ENCODE assay signal across 8 cellular contexts in the genomic region with DNA sequence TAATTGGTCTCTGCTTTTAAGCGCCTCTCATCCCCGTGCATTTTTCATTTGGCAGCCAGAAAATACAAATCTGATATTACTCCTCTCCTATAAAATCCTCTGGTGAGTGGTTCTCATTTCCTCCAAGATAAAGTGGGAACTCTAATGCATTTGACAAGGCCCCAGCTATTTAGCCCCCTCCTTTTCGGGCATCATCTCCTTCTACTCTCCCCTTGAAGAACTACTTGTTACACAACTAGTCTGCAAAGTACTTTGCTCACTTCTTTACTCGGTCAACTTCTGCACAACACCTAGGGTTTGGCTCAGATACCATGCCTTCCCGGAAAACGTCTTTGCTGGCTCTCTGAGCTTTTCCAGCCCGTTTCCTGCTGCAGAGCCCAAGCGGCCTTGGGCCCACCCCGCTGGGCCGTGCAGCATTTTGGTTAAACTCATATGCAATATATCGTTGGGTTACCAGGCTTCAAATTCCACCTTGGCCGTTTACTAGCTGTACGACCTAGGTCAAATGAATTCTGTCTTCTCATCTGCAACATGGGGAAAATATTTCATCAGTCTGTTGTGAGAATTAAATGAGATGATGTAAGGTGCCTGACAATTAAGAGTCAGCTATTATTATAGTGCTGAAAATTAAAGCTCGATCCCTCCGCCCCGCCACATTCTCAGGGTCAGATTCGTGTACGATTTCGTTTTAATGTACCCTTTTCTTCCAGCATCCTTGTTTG. TPM values are rescaled to one million over a fixed set of nuclear protein-coding genes. Genes with fewer than 3 reads are reported as not detected.
DNase-seq lines count a peak whose midpoint lies in the region; ATAC-seq, FAIRE-seq and TF ChIP-seq lines count a peak whose summit lies in the region.

No MANE protein-coding gene starts in this region.

- intact Hi-C loops in kidney (cut with DNase I), result loop anchor here (5.0 kb wide), 1 partner anchor 41 kb away; no protein-coding TSS in a partner anchor

- peak overlapping the region; percentile 97 for H3K27ac ChIP-seq in kidney (ENCODE audit: low read depth in 2 of 2, low read length in 2 of 2)
- H3K27ac ChIP-seq in thymus (ENCODE audit: low read depth), result peak overlapping the region; percentile 93

- H3K9me3 ChIP-seq in kidney (ENCODE audit: control insufficient read depth in 1 of 2, low read length in 2 of 2) (no peaks in the 10 kb centered on the region), thymus (ENCODE audit: control insufficient read depth) (no peaks in the 10 kb centered on the region)

- H3K27ac Mint-ChIP-seq in activated CD8-positive, alpha-beta memory T cell treated with anti-CD3 and anti-CD28 coated beads, Interleukin-2, amount 10 ng/mL, durations not matched to agents 7 days and 5 days, result peak overlapping the region; percentile 93
- H3K27ac Mint-ChIP-seq in activated naive CD4-positive, alpha-beta T cell treated with anti-CD3 and anti-CD28 coated beads, Interleukin-2, amount 50 U/mL, for 24 hours, result peak overlapping the region; percentile 100

- CTCF ChIA-PET in activated CD8-positive, alpha-beta memory T cell treated with anti-CD3 and anti-CD28 coated beads, Interleukin-2, amount 10 ng/mL, durations not matched to agents 7 days and 5 days (lab: Charles Lee), result interaction anchor here (0.8 to 11.7 kb wide), 19 partner anchors 8 to 275 kb away, joined by 3 to 368 read pairs (median 4); partner anchors contain the start of genes C17orf50, CCL5 and MMP28

- no peak for FAIRE-seq in kidney (lab: Jason Lieb, UNC)

- H3K36me3 ChIP-seq in kidney (ENCODE audit: control insufficient read depth in 1 of 2, insufficient read depth in 2 of 2, low read length in 2 of 2), result no peaks in the 10 kb centered on the region
- H3K36me3 ChIP-seq in thymus (ENCODE audit: control insufficient read depth, insufficient read depth), result no peaks in the 10 kb centered on the region

- WGBS in thymus, result 40% methylated on average over 19 of the region's 19 CpGs

- H3K4me1 Mint-ChIP-seq in activated CD8-positive, alpha-beta memory T cell treated with anti-CD3 and anti-CD28 coated beads, Interleukin-2, amount 10 ng/mL, durations not matched to agents 7 days and 5 days, result peaks cover 55% of the 10 kb centered on the region
- peaks cover 59% of the 10 kb centered on the region for H3K4me1 Mint-ChIP-seq in activated naive CD4-positive, alpha-beta T cell treated with anti-CD3 and anti-CD28 coated beads, Interleukin-2, amount 50 U/mL, for 24 hours

- DNase-seq in activated CD8-positive, alpha-beta memory T cell treated with anti-CD3 and anti-CD28 coated beads, Interleukin-2, amount 10 ng/mL, durations not matched to agents 7 days and 5 days, result no peak
- no peak for DNase-seq in activated CD8-positive, alpha-beta memory T cell treated with anti-CD3 and anti-CD28 coated beads, Interleukin-2, amount 50 U/mL, for 4 hours
- DNase-seq in kidney (no peak), NCI-H1105 (lab: John Stamatoyannopoulos, UW) (no peak), cerebellar nuclear complex (lab: John Stamatoyannopoulos, UW) (no peak)

- no peaks in the 10 kb centered on the region for H3K27me3 ChIP-seq in thymus (ENCODE audit: control insufficient read depth, insufficient read depth)

- H3K4me3 Mint-ChIP-seq in activated CD8-positive, alpha-beta memory T cell treated with anti-CD3 and anti-CD28 coated beads, Interleukin-2, amount 10 ng/mL, durations not matched to agents 7 days and 5 days, result peak overlapping the region; percentile 92
- peak overlapping the region; percentile 95 for H3K4me3 Mint-ChIP-seq in activated naive CD4-positive, alpha-beta T cell treated with anti-CD3 and anti-CD28 coated beads, Interleukin-2, amount 50 U/mL, for 24 hours

- H3K4me3 ChIP-seq in kidney (ENCODE audit: low read length in 2 of 2) (peak overlapping the region; percentile 88 to 96), thymus (ENCODE audit: low read length) (peak overlapping the region; percentile 81)

- no peaks in the 10 kb centered on the region for H3K27me3 Mint-ChIP-seq in activated CD8-positive, alpha-beta memory T cell treated with anti-CD3 and anti-CD28 coated beads, Interleukin-2, amount 10 ng/mL, durations not matched to agents 7 days and 5 days
- H3K27me3 Mint-ChIP-seq in activated naive CD4-positive, alpha-beta T cell treated with anti-CD3 and anti-CD28 coated beads, Interleukin-2, amount 50 U/mL, for 24 hours, result no peaks in the 10 kb centered on the region

- no peak for ATAC-seq in activated CD8-positive, alpha-beta memory T cell treated with anti-CD3 and anti-CD28 coated beads, Interleukin-2, amount 10 ng/mL, durations not matched to agents 7 days and 5 days
- no peak for ATAC-seq in GM21576 (IDR thresholded peaks at IDR 0.05; ENCODE audit: unreplicated experiment)

- no peak for TF ChIP-seq CTCF in kidney (IDR thresholded peaks at IDR 0.05; ENCODE audit: borderline replicate concordance, extremely low read depth, insufficient read depth)

- H3K9ac ChIP-seq in kidney (ENCODE audit: low read length in 2 of 2), result peak overlapping the region; percentile 68 to 83

- H3K4me1 ChIP-seq in kidney (ENCODE audit: control insufficient read depth in 1 of 2, insufficient read depth in 1 of 2, low read depth in 1 of 2, low read length in 2 of 2) (peaks cover 6% of the 10 kb centered on the region in 2 donors), thymus (ENCODE audit: control insufficient read depth, insufficient read depth, low read length) (peaks cover 17% of the 10 kb centered on the region)

- H3K9me3 Mint-ChIP-seq in activated CD8-positive, alpha-beta memory T cell treated with anti-CD3 and anti-CD28 coated beads, Interleukin-2, amount 10 ng/mL, durations not matched to agents 7 days and 5 days (ENCODE audit: low read depth), result no peaks in the 10 kb centered on the region
- no peaks in the 10 kb centered on the region for H3K9me3 Mint-ChIP-seq in activated naive CD4-positive, alpha-beta T cell treated with anti-CD3 and anti-CD28 coated beads, Interleukin-2, amount 50 U/mL, for 24 hours

- H3K36me3 Mint-ChIP-seq in activated CD8-positive, alpha-beta memory T cell treated with anti-CD3 and anti-CD28 coated beads, Interleukin-2, amount 10 ng/mL, durations not matched to agents 7 days and 5 days, result peaks cover 16% of the 10 kb centered on the region
- peaks cover 3% of the 10 kb centered on the region for H3K36me3 Mint-ChIP-seq in activated naive CD4-positive, alpha-beta T cell treated with anti-CD3 and anti-CD28 coated beads, Interleukin-2, amount 50 U/mL, for 24 hours

RNA-seq across cellular contexts. Expression of gene TAF15, which starts 0.9 kb away (rescaled TPM):
- total RNA-seq in activated CD8-positive, alpha-beta memory T cell treated with anti-CD3 and anti-CD28 coated beads, Interleukin-2, amount 10 ng/mL, durations not matched to agents 7 days and 5 days, result 100 to 1,000 TPM; 333 to 366 TPM
- total RNA-seq in kidney, result 149 TPM
- polyA plus RNA-seq in kidney (ENCODE audit: insufficient read depth, low read depth, low replicate concordance), result 66.3 TPM
- 95.9 TPM for polyA plus RNA-seq in thymus

RNA-seq across cellular contexts. Expression of gene MMP28, which starts 13.0 kb away (rescaled TPM):
- not detected for total RNA-seq in activated CD8-positive, alpha-beta memory T cell treated with anti-CD3 and anti-CD28 coated beads, Interleukin-2, amount 10 ng/mL, durations not matched to agents 7 days and 5 days
- total RNA-seq in kidney, result 4.5 TPM
- polyA plus RNA-seq in kidney (ENCODE audit: insufficient read depth, low read depth, low replicate concordance) (10.3 TPM), thymus (4.7 TPM)

RNA-seq across cellular contexts. Expression of gene C17orf50, which starts 47.7 kb away (rescaled TPM):
- not detected for total RNA-seq in activated CD8-positive, alpha-beta memory T cell treated with anti-CD3 and anti-CD28 coated beads, Interleukin-2, amount 10 ng/mL, durations not matched to agents 7 days and 5 days
- not detected for total RNA-seq in kidney
- polyA plus RNA-seq in kidney (ENCODE audit: insufficient read depth, low read depth, low replicate concordance) (0.41 TPM), thymus (0.14 TPM)

RNA-seq across cellular contexts. Expression of gene GAS2L2, which starts 55.4 kb away (rescaled TPM):
- not detected for total RNA-seq in activated CD8-positive, alpha-beta memory T cell treated with anti-CD3 and anti-CD28 coated beads, Interleukin-2, amount 10 ng/mL, durations not matched to agents 7 days and 5 days
- not detected for total RNA-seq in kidney
- polyA plus RNA-seq in kidney (ENCODE audit: insufficient read depth, low read depth, low replicate concordance) (not detected), thymus (0.21 TPM)
